Comparison of ENCODE assay signal across 15 cellular contexts in the genomic region with DNA sequence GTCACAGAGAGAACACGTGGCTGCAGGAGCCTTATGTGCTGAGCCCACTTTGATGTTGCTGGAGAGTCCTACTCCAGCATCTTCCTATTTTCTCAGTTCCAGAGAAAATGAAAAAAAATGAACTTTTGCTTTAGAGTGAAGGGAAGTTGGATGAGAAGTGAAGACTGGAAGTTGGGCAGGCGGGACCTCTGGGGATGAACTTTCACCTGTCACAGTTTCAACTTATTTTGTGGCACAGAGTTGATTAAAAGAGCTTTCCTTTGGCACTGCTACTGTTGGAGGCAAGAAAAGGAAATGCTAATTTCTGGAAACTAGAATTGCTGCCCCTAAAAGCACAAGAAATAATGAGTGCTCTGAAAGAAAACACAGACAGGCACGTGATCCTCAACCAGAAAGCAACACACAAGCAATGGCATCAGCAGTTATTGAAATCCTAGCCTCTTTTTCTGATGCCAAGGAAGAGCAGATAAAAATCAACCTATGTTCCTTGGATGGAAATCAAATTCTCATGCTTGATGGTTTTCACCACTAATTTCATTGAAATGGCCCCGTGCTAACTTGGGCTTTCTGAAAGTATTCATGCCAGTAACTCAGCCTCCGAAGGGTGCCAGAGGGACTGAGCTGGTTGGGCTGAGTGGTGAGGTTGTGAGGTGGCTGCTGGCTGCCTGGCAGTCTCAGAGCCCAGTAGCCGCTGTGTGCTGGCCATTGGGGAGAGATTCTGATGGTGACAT.
DNase-seq lines count a peak whose midpoint lies in the region; ATAC-seq, FAIRE-seq and TF ChIP-seq lines count a peak whose summit lies in the region.
"Had no signal": no experiment of that assay in that cellular context is flagged by ENCODE, and none has a peak within 500 bp of the region (broad histone marks: within the 10 kb centered on the region; RNA-seq: fewer than 3 reads in every experiment).

No MANE protein-coding gene starts in this region.

- peaks cover 32% of the 10 kb centered on the region for H3K4me1 Mint-ChIP-seq in GM23338

- no peaks in the 10 kb centered on the region for H4K20me1 ChIP-seq in GM23338 (replicated peaks; ENCODE audit: insufficient read depth)

- peak; percentile 91 for ATAC-seq in GM23338
- ATAC-seq in GM21825 (IDR thresholded peaks at IDR 0.05; ENCODE audit: unreplicated experiment), result no peak
- ATAC-seq: activated naive CD4-positive, alpha-beta T cell treated with anti-CD3 and anti-CD28 coated beads, Interleukin-2, amount 50 U/mL, for 72 hours had no signal

- no peaks in the 10 kb centered on the region for H3K27me3 ChIP-seq in GM23338 (ENCODE audit: insufficient read depth)
- H3K27me3 ChIP-seq: ovary, vagina had no signal

- H3K9me3 Mint-ChIP-seq in GM23338, result no peaks in the 10 kb centered on the region
- H3K9me3 Mint-ChIP-seq: activated naive CD4-positive, alpha-beta T cell treated with anti-CD3 and anti-CD28 coated beads, Interleukin-2, amount 50 U/mL, for 72 hours; CD4-positive, alpha-beta T cell had no signal

- no peak overlapping the region for H3K27ac Mint-ChIP-seq in GM23338
- H3K27ac Mint-ChIP-seq: activated naive CD4-positive, alpha-beta T cell treated with anti-CD3 and anti-CD28 coated beads, Interleukin-2, amount 50 U/mL, for 72 hours; CD4-positive, alpha-beta T cell had no signal

- no peaks in the 10 kb centered on the region for H3K36me3 Mint-ChIP-seq in GM23338 (ENCODE audit: low read depth)

- H2AFZ ChIP-seq in GM23338, result 0 out of 2 replicates have a peak overlapping the region, but pooled peaks have one; percentile 21

- H3K79me2 ChIP-seq in GM23338 (replicated peaks; ENCODE audit: insufficient read depth), result no peaks in the 10 kb centered on the region

- no peak overlapping the region for H3K4me3 ChIP-seq in GM23338
- H3K4me3 ChIP-seq: ovary, SK-N-MC, vagina had no signal

- peak; percentile 39 for DNase-seq in GM23338 (ENCODE audit: low spot score)
- DNase-seq in T47D (ENCODE audit: low read depth in 1 of 2, low spot score in 1 of 2), result peak; percentile 16 to 76
- DNase-seq in medulla oblongata (ENCODE audit: extremely low spot score), result peak; percentile 53
- peak; percentile 59 for DNase-seq in stromal cell of bone marrow (ENCODE audit: low read depth)
- no peak for DNase-seq in NCI-H774 (lab: John Stamatoyannopoulos, UW)
- DNase-seq in frontal cortex (ENCODE audit: low spot score in 2 of 2), result no peak
- DNase-seq in SHP77 (lab: John Stamatoyannopoulos, UW), result no peak
- DNase-seq: activated CD4-positive, CD25-positive, alpha-beta regulatory T cell; CD4-positive, alpha-beta T cell; NCI-H1092; ovary had no signal

- no peak overlapping the region for H3K4me3 Mint-ChIP-seq in GM23338
- H3K4me3 Mint-ChIP-seq: CD4-positive, alpha-beta T cell had no signal

- H3K4me2 ChIP-seq in GM23338, result no peak overlapping the region

- no peak for TF ChIP-seq CTCF in GM23338 (conservative IDR thresholded peaks at IDR 0.05; ENCODE audit: low read depth in 2 of 2)

- H3K27me3 Mint-ChIP-seq in GM23338 (ENCODE audit: insufficient read depth, low read depth, poor library complexity), result no peaks in the 10 kb centered on the region

- H3K4me1 ChIP-seq in GM23338 (ENCODE audit: insufficient read depth), result peaks cover 20% of the 10 kb centered on the region; the same call in 1 of the 2 replicates
- H3K4me1 ChIP-seq: vagina had no signal

- no peaks in the 10 kb centered on the region for H3F3A ChIP-seq in GM23338 (replicated peaks; ENCODE audit: low read depth)

- in situ Hi-C loops in T47D (cut with HindIII; ENCODE audit: low pct_unique_long_range_greater_than_20kb, low sequenced_read_pairs), result no loop called here

- no peaks in the 10 kb centered on the region for H3K9me2 ChIP-seq in GM23338 (ENCODE audit: insufficient read depth)

- no peaks in the 10 kb centered on the region for H3K36me3 ChIP-seq in GM23338 (ENCODE audit: insufficient read depth)
- H3K36me3 ChIP-seq: ovary, vagina had no signal

- 0 out of 2 replicates have a peak overlapping the region, but pooled peaks have one; percentile 12 for H3K27ac ChIP-seq in GM23338 (ENCODE audit: low read depth)
- H3K27ac ChIP-seq: ovary, vagina had no signal

- no peak for FAIRE-seq in frontal cortex (lab: Jason Lieb, UNC)

TF ChIP-seq in GM23338, 12 proteins besides CTCF, POLR2A, EP300 and RAD21 (continues in another document):
- TF ChIP-seq CREB1 (CRISPR knock-in tag; IDR thresholded peaks at IDR 0.05; ENCODE audit: low read depth), result no peak
- no peak for TF ChIP-seq EZH2phosphoT487 (IDR thresholded peaks at IDR 0.05; ENCODE audit: unreplicated experiment)
- TF ChIP-seq ZNF114 (CRISPR knock-in tag; IDR thresholded peaks at IDR 0.05), result no peak
- TF ChIP-seq ZNF331 (CRISPR knock-in tag; IDR thresholded peaks at IDR 0.05; ENCODE audit: low read depth), result no peak
- TF ChIP-seq EZH2 (IDR thresholded peaks at IDR 0.05; ENCODE audit: low read depth, unreplicated experiment), result no peak
- no peak for TF ChIP-seq POLR2AphosphoS5 (IDR thresholded peaks at IDR 0.05; ENCODE audit: low read depth)
- TF ChIP-seq, protein P1, sequence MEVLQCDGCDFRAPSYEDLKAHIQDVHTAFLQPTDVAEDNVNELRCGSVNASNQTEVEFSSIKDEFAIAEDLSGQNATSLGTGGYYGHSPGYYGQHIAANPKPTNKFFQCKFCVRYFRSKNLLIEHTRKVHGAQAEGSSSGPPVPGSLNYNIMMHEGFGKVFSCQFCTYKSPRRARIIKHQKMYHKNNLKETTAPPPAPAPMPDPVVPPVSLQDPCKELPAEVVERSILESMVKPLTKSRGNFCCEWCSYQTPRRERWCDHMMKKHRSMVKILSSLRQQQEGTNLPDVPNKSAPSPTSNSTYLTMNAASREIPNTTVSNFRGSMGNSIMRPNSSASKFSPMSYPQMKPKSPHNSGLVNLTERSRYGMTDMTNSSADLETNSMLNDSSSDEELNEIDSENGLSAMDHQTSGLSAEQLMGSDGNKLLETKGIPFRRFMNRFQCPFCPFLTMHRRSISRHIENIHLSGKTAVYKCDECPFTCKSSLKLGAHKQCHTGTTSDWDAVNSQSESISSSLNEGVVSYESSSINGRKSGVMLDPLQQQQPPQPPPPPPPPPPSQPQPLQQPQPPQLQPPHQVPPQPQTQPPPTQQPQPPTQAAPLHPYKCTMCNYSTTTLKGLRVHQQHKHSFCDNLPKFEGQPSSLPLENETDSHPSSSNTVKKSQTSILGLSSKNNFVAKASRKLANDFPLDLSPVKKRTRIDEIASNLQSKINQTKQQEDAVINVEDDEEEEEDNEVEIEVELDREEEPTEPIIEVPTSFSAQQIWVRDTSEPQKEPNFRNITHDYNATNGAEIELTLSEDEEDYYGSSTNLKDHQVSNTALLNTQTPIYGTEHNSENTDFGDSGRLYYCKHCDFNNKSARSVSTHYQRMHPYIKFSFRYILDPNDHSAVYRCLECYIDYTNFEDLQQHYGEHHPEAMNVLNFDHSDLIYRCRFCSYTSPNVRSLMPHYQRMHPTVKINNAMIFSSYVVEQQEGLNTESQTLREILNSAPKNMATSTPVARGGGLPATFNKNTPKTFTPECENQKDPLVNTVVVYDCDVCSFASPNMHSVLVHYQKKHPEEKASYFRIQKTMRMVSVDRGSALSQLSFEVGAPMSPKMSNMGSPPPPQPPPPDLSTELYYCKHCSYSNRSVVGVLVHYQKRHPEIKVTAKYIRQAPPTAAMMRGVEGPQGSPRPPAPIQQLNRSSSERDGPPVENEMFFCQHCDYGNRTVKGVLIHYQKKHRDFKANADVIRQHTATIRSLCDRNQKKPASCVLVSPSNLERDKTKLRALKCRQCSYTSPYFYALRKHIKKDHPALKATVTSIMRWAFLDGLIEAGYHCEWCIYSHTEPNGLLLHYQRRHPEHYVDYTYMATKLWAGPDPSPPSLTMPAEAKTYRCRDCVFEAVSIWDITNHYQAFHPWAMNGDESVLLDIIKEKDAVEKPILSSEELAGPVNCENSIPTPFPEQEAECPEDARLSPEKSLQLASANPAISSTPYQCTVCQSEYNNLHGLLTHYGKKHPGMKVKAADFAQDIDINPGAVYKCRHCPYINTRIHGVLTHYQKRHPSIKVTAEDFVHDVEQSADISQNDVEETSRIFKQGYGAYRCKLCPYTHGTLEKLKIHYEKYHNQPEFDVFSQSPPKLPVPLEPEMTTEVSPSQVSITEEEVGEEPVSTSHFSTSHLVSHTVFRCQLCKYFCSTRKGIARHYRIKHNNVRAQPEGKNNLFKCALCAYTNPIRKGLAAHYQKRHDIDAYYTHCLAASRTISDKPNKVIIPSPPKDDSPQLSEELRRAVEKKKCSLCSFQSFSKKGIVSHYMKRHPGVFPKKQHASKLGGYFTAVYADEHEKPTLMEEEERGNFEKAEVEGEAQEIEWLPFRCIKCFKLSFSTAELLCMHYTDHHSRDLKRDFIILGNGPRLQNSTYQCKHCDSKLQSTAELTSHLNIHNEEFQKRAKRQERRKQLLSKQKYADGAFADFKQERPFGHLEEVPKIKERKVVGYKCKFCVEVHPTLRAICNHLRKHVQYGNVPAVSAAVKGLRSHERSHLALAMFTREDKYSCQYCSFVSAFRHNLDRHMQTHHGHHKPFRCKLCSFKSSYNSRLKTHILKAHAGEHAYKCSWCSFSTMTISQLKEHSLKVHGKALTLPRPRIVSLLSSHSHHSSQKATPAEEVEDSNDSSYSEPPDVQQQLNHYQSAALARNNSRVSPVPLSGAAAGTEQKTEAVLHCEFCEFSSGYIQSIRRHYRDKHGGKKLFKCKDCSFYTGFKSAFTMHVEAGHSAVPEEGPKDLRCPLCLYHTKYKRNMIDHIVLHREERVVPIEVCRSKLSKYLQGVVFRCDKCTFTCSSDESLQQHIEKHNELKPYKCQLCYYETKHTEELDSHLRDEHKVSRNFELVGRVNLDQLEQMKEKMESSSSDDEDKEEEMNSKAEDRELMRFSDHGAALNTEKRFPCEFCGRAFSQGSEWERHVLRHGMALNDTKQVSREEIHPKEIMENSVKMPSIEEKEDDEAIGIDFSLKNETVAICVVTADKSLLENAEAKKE (CRISPR knock-in tag; IDR thresholded peaks at IDR 0.05), result no peak
- TF ChIP-seq NANOG (IDR thresholded peaks at IDR 0.05; ENCODE audit: borderline replicate concordance), result no peak
- TF ChIP-seq JUNB (IDR thresholded peaks at IDR 0.05; ENCODE audit: unreplicated experiment), result no peak
- TF ChIP-seq, protein P2, sequence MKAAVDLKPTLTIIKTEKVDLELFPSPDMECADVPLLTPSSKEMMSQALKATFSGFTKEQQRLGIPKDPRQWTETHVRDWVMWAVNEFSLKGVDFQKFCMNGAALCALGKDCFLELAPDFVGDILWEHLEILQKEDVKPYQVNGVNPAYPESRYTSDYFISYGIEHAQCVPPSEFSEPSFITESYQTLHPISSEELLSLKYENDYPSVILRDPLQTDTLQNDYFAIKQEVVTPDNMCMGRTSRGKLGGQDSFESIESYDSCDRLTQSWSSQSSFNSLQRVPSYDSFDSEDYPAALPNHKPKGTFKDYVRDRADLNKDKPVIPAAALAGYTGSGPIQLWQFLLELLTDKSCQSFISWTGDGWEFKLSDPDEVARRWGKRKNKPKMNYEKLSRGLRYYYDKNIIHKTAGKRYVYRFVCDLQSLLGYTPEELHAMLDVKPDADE (IDR thresholded peaks at IDR 0.05), result no peak

Comparison
In these comparisons a context has a peak if more than half of its experiments do, and no peak if none do; other contexts are left out.
1. DNase-seq: peak in GM23338 (single experiment), T47D (2 of 2), medulla oblongata (single experiment) and stromal cell of bone marrow (single experiment); none in NCI-H774 (single experiment), frontal cortex (0 of 2) and SHP77 (0 of 2).